25 cellular contexts compared by ENCODE assay signal in the genomic region with DNA sequence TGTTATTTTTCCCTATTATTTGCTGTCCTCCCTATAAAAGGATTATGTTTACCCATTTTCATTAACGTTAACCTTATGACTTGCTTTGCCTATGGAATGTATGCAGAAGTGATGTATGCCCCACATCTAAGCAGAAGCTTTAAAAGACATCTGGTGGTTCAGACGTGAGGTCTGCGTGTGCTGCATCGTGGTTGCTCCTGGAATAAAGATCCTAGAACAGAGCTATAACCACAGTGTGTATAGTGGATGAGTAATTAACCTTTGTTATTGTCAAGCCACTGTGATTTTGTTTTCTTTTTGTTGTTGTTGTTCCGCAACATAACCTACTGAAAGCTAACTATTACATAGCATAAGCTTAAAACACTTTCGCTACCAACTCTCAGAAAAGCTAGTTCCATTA.
"Had no signal": no experiment of that assay in that cellular context is flagged by ENCODE, and none has a peak within 500 bp of the region (broad histone marks: within the 10 kb centered on the region; RNA-seq: fewer than 3 reads in every experiment).

No MANE protein-coding gene starts in this region.

- H3K4me3 Mint-ChIP-seq: dendritic cell treated with granulocyte-macrophage colony-stimulating factor and Interleukin-4, amounts not matched to agents 40 ng/mL and 50 ng/mL, for 4 days; effector memory CD8-positive, alpha-beta T cell; naive thymus-derived CD8-positive, alpha-beta T cell; stimulated activated naive B cell treated with anti-CD40 and anti-IgM and Interleukin-4, amounts not matched to agents 10 μg/mL and 1 μg/mL and 100 μg/mL, for 72 hours; stimulated activated naive CD8-positive, alpha-beta T cell treated with anti-CD3 and anti-CD28 coated beads, Interleukin-15, amount 100 ng/mL, for 72 hours; type B pancreatic cell had no signal

- H3K27me3 Mint-ChIP-seq: dendritic cell treated with granulocyte-macrophage colony-stimulating factor and Interleukin-4, amounts not matched to agents 40 ng/mL and 50 ng/mL, for 4 days; stimulated activated naive B cell treated with anti-CD40 and anti-IgM and Interleukin-4, amounts not matched to agents 10 μg/mL and 1 μg/mL and 100 μg/mL, for 72 hours; stimulated activated naive CD8-positive, alpha-beta T cell treated with anti-CD3 and anti-CD28 coated beads, Interleukin-15, amount 100 ng/mL, for 72 hours; type B pancreatic cell had no signal

- H3K4me1 ChIP-seq: esophagus muscularis mucosa, gastrocnemius medialis, heart right ventricle, right atrium auricular region, sigmoid colon had no signal

- FAIRE-seq: colon, urothelium cell line had no signal

- DNase-seq: effector memory CD8-positive, alpha-beta T cell; gastrocnemius medialis; heart right ventricle; hypothalamus; islet precursor cell; mammary epithelial cell; mucosa of descending colon; naive thymus-derived CD8-positive, alpha-beta T cell; posterior cingulate gyrus; sigmoid colon; stimulated activated CD4-positive, alpha-beta T cell treated with anti-CD3 and anti-CD28 coated beads, Interleukin-2, amount 100 ng/mL, for 24 hours; stimulated activated CD4-positive, alpha-beta T cell treated with anti-CD3 and anti-CD28 coated beads, Interleukin-4, amount 100 ng/mL, for 4 hours; stimulated activated naive B cell treated with anti-CD40 and anti-IgM and Interleukin-4, amounts not matched to agents 10 μg/mL and 1 μg/mL and 100 μg/mL, for 72 hours; stimulated activated naive CD8-positive, alpha-beta T cell treated with anti-CD3 and anti-CD28 coated beads, Interleukin-15, amount 100 ng/mL, for 72 hours had no signal

- H3K4me3 ChIP-seq: esophagus muscularis mucosa, gastrocnemius medialis, heart right ventricle, mucosa of descending colon, right atrium auricular region, sigmoid colon, skin epidermis, thoracic aorta had no signal

- H3K27me3 ChIP-seq: esophagus muscularis mucosa, gastrocnemius medialis, heart right ventricle, neutrophil, right atrium auricular region, sigmoid colon had no signal

- H3K27ac ChIP-seq: epithelial cell of prostate, esophagus muscularis mucosa, gastrocnemius medialis, heart right ventricle, neutrophil, right atrium auricular region, sigmoid colon, skin epidermis, thoracic aorta had no signal

- H3K9me3 ChIP-seq: esophagus muscularis mucosa, gastrocnemius medialis, heart right ventricle, mucosa of descending colon, neutrophil, right atrium auricular region, sigmoid colon, thoracic aorta had no signal

- H3K36me3 Mint-ChIP-seq: naive thymus-derived CD8-positive, alpha-beta T cell; stimulated activated naive B cell treated with anti-CD40 and anti-IgM and Interleukin-4, amounts not matched to agents 10 μg/mL and 1 μg/mL and 100 μg/mL, for 72 hours; type B pancreatic cell had no signal

- H3K36me3 ChIP-seq: esophagus muscularis mucosa, gastrocnemius medialis, heart right ventricle, neutrophil, right atrium auricular region, sigmoid colon, thoracic aorta had no signal

- H3K27ac Mint-ChIP-seq: dendritic cell treated with granulocyte-macrophage colony-stimulating factor and Interleukin-4, amounts not matched to agents 40 ng/mL and 50 ng/mL, for 4 days; effector memory CD8-positive, alpha-beta T cell; naive thymus-derived CD8-positive, alpha-beta T cell; stimulated activated naive B cell treated with anti-CD40 and anti-IgM and Interleukin-4, amounts not matched to agents 10 μg/mL and 1 μg/mL and 100 μg/mL, for 72 hours; stimulated activated naive CD8-positive, alpha-beta T cell treated with anti-CD3 and anti-CD28 coated beads, Interleukin-15, amount 100 ng/mL, for 72 hours; type B pancreatic cell had no signal

- ATAC-seq: effector memory CD8-positive, alpha-beta T cell; gastrocnemius medialis; heart right ventricle; left lobe of liver; mucosa of descending colon; naive thymus-derived CD8-positive, alpha-beta T cell; stimulated activated naive B cell treated with anti-CD40 and anti-IgM and Interleukin-4, amounts not matched to agents 10 μg/mL and 1 μg/mL and 100 μg/mL, for 72 hours; stimulated activated naive CD8-positive, alpha-beta T cell treated with anti-CD3 and anti-CD28 coated beads, Interleukin-15, amount 100 ng/mL, for 72 hours had no signal

- H3K4me1 Mint-ChIP-seq: naive thymus-derived CD8-positive, alpha-beta T cell; stimulated activated naive B cell treated with anti-CD40 and anti-IgM and Interleukin-4, amounts not matched to agents 10 μg/mL and 1 μg/mL and 100 μg/mL, for 72 hours; stimulated activated naive CD8-positive, alpha-beta T cell treated with anti-CD3 and anti-CD28 coated beads, Interleukin-15, amount 100 ng/mL, for 72 hours had no signal

- H3K9me3 Mint-ChIP-seq: dendritic cell treated with granulocyte-macrophage colony-stimulating factor and Interleukin-4, amounts not matched to agents 40 ng/mL and 50 ng/mL, for 4 days; effector memory CD8-positive, alpha-beta T cell; stimulated activated naive B cell treated with anti-CD40 and anti-IgM and Interleukin-4, amounts not matched to agents 10 μg/mL and 1 μg/mL and 100 μg/mL, for 72 hours; stimulated activated naive CD8-positive, alpha-beta T cell treated with anti-CD3 and anti-CD28 coated beads, Interleukin-15, amount 100 ng/mL, for 72 hours; type B pancreatic cell had no signal
